9 cellular contexts compared by ENCODE assay signal in the genomic region with DNA sequence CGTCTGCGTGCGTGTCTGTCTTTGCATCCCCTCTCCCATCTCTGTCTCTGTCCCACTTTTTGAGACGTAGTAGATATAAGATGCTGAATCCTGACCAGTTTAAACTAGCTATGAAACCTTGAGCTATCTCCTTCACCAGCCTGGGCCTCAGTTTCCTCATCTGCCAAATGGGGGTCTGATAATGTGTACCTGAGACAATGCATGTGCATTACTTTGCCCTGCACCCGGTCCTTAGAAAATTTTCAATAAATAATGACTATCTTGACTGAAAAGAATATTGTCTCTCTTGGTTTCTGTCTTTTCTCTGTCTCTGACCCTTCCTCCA. TPM values are rescaled to one million over a fixed set of nuclear protein-coding genes. Genes with fewer than 3 reads are reported as not detected.
DNase-seq lines count a peak whose midpoint lies in the region; ATAC-seq, FAIRE-seq and TF ChIP-seq lines count a peak whose summit lies in the region.
"Had no signal": no experiment of that assay in that cellular context is flagged by ENCODE, and none has a peak within 500 bp of the region (broad histone marks: within the 10 kb centered on the region; RNA-seq: fewer than 3 reads in every experiment).

No MANE protein-coding gene starts in this region.

- peak overlapping the region; percentile 70 for H3K9ac ChIP-seq in Karpas-422 (ENCODE audit: low read length)
- peak overlapping the region; percentile 27 to 63 for H3K9ac ChIP-seq in colonic mucosa (ENCODE audit: low read depth in 2 of 2, low read length in 2 of 2)

- H3K27ac ChIP-seq in AG04450 (ENCODE audit: low read depth, low read length) (peak overlapping the region; percentile 31), Karpas-422 (ENCODE audit: low read length) (peak overlapping the region; percentile 68; the same call in 1 of the 2 replicates), colonic mucosa (peak overlapping the region; percentile 82)
- H3K27ac ChIP-seq: foreskin keratinocyte had no signal

- H3K9me3 ChIP-seq in AG04450 (ENCODE audit: control insufficient read depth, insufficient read depth, low read length) (no peaks in the 10 kb centered on the region), Karpas-422 (ENCODE audit: low read length) (no peaks in the 10 kb centered on the region), colonic mucosa (no peaks in the 10 kb centered on the region)

- no peak for ATAC-seq in naive thymus-derived CD8-positive, alpha-beta T cell
- no peak for ATAC-seq in GM18858 (IDR thresholded peaks at IDR 0.05; ENCODE audit: unreplicated experiment)

- H3K36me3 ChIP-seq in Karpas-422 (ENCODE audit: insufficient read depth, low read length) (no peaks in the 10 kb centered on the region), colonic mucosa (no peaks in the 10 kb centered on the region)

- POLR2A ChIA-PET in AG04450 (lab: Yijun Ruan, JAX) = interaction anchor here (1.0 kb wide), 1 partner anchor 12 kb away, joined by 4 read pairs; a partner anchor contains a TSS
- POLR2A ChIA-PET in naive thymus-derived CD8-positive, alpha-beta T cell (lab: Charles Lee) = interaction anchor here (0.8 to 1.1 kb wide), 4 partner anchors 9 to 99 kb away, joined by 3 to 9 read pairs (median 3); a partner anchor contains a TSS

- no peak for DNase-seq in AG04450 (ENCODE audit: low read depth, low spot score)
- no peak for DNase-seq in Karpas-422
- no peak for DNase-seq in colonic mucosa
- no peak for DNase-seq in naive thymus-derived CD8-positive, alpha-beta T cell
- DNase-seq in LoVo (ENCODE audit: low spot score) = no peak
- DNase-seq in SK-N-DZ (ENCODE audit: low spot score) = no peak
- DNase-seq in HTR-8/SVneo (ENCODE audit: insufficient read length, low spot score) = no peak

- peak overlapping the region; percentile 72 for H3K4me3 ChIP-seq in AG04450 (ENCODE audit: low read depth, low read length)
- peak overlapping the region; percentile 74 for H3K4me3 ChIP-seq in Karpas-422 (ENCODE audit: low read length)
- peak overlapping the region; percentile 44 for H3K4me3 ChIP-seq in colonic mucosa

- TF ChIP-seq CTCF in AG04450 (IDR thresholded peaks at IDR 0.05; ENCODE audit: low read depth, low read length) (no peak), colonic mucosa (IDR thresholded peaks at IDR 0.05) (no peak)

- H3K4me1 ChIP-seq in Karpas-422 (ENCODE audit: low read length) (peaks cover 9% of the 10 kb centered on the region), colonic mucosa (no peaks in the 10 kb centered on the region)
- H3K4me1 ChIP-seq: foreskin keratinocyte had no signal

- intact Hi-C loops in colonic mucosa (cut with DNase I) = no loop called here

- H3K9me2 ChIP-seq in Karpas-422 (replicated peaks; ENCODE audit: insufficient read depth, low read length) = no peaks in the 10 kb centered on the region

- peaks cover 0 to 8% (median 0%) of the 10 kb centered on the region in 3 donors for H3K36me3 Mint-ChIP-seq in naive thymus-derived CD8-positive, alpha-beta T cell

- CTCF ChIA-PET in AG04450 (lab: Charles Lee) = no interaction called here

- H3K27ac Mint-ChIP-seq in naive thymus-derived CD8-positive, alpha-beta T cell = peak overlapping the region in 9 of 10 donors; percentile 78 to 96 (median 92)

- H3K4me2 ChIP-seq in Karpas-422 (ENCODE audit: low read depth, low read length, poor library complexity, severe bottlenecking) = peak overlapping the region; percentile 67

- peak overlapping the region; percentile 3; the same call in 1 of the 2 replicates for H2AFZ ChIP-seq in Karpas-422 (ENCODE audit: low read length)

- peaks cover 19% of the 10 kb centered on the region for H3K79me2 ChIP-seq in Karpas-422 (ENCODE audit: low read length)

- H4K20me1 ChIP-seq in Karpas-422 (ENCODE audit: insufficient read depth, low read depth, low read length) = no peaks in the 10 kb centered on the region

- no peaks in the 10 kb centered on the region for H3K27me3 ChIP-seq in AG04450 (ENCODE audit: control insufficient read depth, insufficient read depth, low read length)
- H3K27me3 ChIP-seq in Karpas-422 (ENCODE audit: low read length) = no peaks in the 10 kb centered on the region
- no peaks in the 10 kb centered on the region for H3K27me3 ChIP-seq in colonic mucosa
- H3K27me3 ChIP-seq: foreskin keratinocyte had no signal

- peaks cover 10 to 19% (median 18%) of the 10 kb centered on the region in 4 donors for H3K4me1 Mint-ChIP-seq in naive thymus-derived CD8-positive, alpha-beta T cell

- peak overlapping the region; percentile 84 to 93 (median 89) for H3K4me3 Mint-ChIP-seq in naive thymus-derived CD8-positive, alpha-beta T cell

- FAIRE-seq in HTR-8/SVneo (lab: Jason Lieb, UNC) = no peak

- H3K9me3 Mint-ChIP-seq in naive thymus-derived CD8-positive, alpha-beta T cell = no peaks in the 10 kb centered on the region

- no peaks in the 10 kb centered on the region for H3K27me3 Mint-ChIP-seq in naive thymus-derived CD8-positive, alpha-beta T cell

RNA-seq across cellular contexts. Expression of a gene that starts 0.6 kb away (rescaled TPM):
- polyA plus RNA-seq in AG04450 (2011; rRNA removed) = 3.2 and 3.8 TPM in 2 replicates
- polyA minus RNA-seq in AG04450 (2011; rRNA and poly(A)+ RNA removed) = 16.0 and 21.7 TPM in 2 replicates
- 14.3 and 27.9 TPM in 2 replicates for total RNA-seq in Karpas-422 (2014; rRNA removed; shearing (Covaris generic); ENCODE audit: low replicate concordance)
- 1 to 10 TPM; 6.8 to 8.0 TPM for total RNA-seq in colonic mucosa
- 10 to 100 TPM; 19.7 to 20.7 TPM for total RNA-seq in naive thymus-derived CD8-positive, alpha-beta T cell
- 1 to 10 TPM; 1.4 to 4.9 (median 1.6) TPM for polyA plus RNA-seq in naive thymus-derived CD8-positive, alpha-beta T cell
- polyA plus RNA-seq in SK-N-DZ (2014; cell fraction: cytosol; rRNA removed) = 11.7 and 14.5 TPM in 2 replicates
- 33.8 and 48.4 TPM in 2 replicates for polyA plus RNA-seq in SK-N-DZ (2014; cell fraction: nucleus; rRNA removed)

RNA-seq across cellular contexts. Expression of a gene that starts 12.4 kb away (rescaled TPM):
- 35.8 and 39.3 TPM in 2 replicates for polyA plus RNA-seq in AG04450 (2011; rRNA removed)
- 15.8 and 17.0 TPM in 2 replicates for polyA minus RNA-seq in AG04450 (2011; rRNA and poly(A)+ RNA removed)
- total RNA-seq in Karpas-422 (2014; rRNA removed; shearing (Covaris generic); ENCODE audit: low replicate concordance) = 44.6 and 68.5 TPM in 2 replicates
- total RNA-seq in colonic mucosa = 10 to 100 TPM in 1 of 2 donors, 1 to 10 TPM in 1; 6.2 to 11.6 TPM
- total RNA-seq in naive thymus-derived CD8-positive, alpha-beta T cell = 100 to 1,000 TPM; 167 to 174 TPM
- polyA plus RNA-seq in naive thymus-derived CD8-positive, alpha-beta T cell = 10 to 100 TPM; 12.7 to 32.2 (median 27.1) TPM
- 19.2 and 19.4 TPM in 2 replicates for polyA plus RNA-seq in SK-N-DZ (2014; cell fraction: cytosol; rRNA removed)
- 75.4 and 87.7 TPM in 2 replicates for polyA plus RNA-seq in SK-N-DZ (2014; cell fraction: nucleus; rRNA removed)

RNA-seq across cellular contexts. Expression of a gene that starts 46.0 kb away (rescaled TPM):
- polyA plus RNA-seq in AG04450 (2011; rRNA removed) = 3.8 and 5.2 TPM in 2 replicates
- 3.3 and 3.5 TPM in 2 replicates for polyA minus RNA-seq in AG04450 (2011; rRNA and poly(A)+ RNA removed)
- total RNA-seq in Karpas-422 (2014; rRNA removed; shearing (Covaris generic); ENCODE audit: low replicate concordance) = 0.36 and 0.71 TPM in 2 replicates
- 1 to 10 TPM in 1 of 2 donors, under 1 TPM in 1; 0.47 to 1.2 TPM for total RNA-seq in colonic mucosa
- under 1 TPM; 0.11 to 0.16 TPM for total RNA-seq in naive thymus-derived CD8-positive, alpha-beta T cell
- under 1 TPM in 1 of 3 donors, not detected in 2; 0.49 TPM for polyA plus RNA-seq in naive thymus-derived CD8-positive, alpha-beta T cell
- polyA plus RNA-seq in SK-N-DZ (2014; cell fraction: cytosol; rRNA removed) = 18.7 and 20.1 TPM in 2 replicates
- polyA plus RNA-seq in SK-N-DZ (2014; cell fraction: nucleus; rRNA removed) = 26.0 and 54.7 TPM in 2 replicates

Comparison
In these comparisons a context has a peak if more than half of its experiments do, and no peak if none do; other contexts are left out.
1. H3K27ac ChIP-seq: peak in every context shown above with its lines; median percentile 82 in colonic mucosa; 68 in Karpas-422; 31 in AG04450.